In the genomic region with DNA sequence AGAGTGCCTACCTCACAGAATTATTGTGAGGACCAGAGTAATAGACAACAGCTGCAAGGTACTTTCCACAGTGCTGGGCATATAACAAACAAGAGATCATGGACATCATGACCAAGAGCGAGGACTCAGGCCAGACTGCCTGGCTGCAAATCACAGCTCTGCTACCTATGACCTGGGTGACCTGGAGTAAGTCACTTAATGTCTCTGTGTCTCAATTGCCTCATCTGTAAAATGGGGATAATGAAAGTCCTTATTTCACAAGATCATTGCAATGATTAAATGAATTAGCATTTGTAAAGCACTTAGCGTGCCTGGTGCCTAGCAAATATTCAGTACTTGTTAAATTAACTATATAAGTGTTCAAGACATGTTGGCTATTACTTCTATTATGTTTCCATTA, we compare ENCODE assay signal across 36 cellular contexts.
"Had no signal": no experiment of that assay in that cellular context is flagged by ENCODE, and none has a peak within 500 bp of the region (broad histone marks: within the 10 kb centered on the region; RNA-seq: fewer than 3 reads in every experiment).

No MANE protein-coding gene starts in this region.

- H3K4me3 Mint-ChIP-seq: activated B cell treated with CpG ODN at 0.5 μM for 24 hours; activated CD4-positive, alpha-beta memory T cell treated with anti-CD3 and anti-CD28 coated beads for 36 hours; activated CD4-positive, alpha-beta T cell treated with anti-CD3 and anti-CD28 coated beads, Interleukin-2, amount 10 ng/mL, durations not matched to agents 24 days and 14 days; activated CD8-positive, alpha-beta T cell treated with anti-CD3 and anti-CD28 coated beads for 36 hours; activated naive CD4-positive, alpha-beta T cell treated with anti-CD3 and anti-CD28 coated beads for 36 hours; activated naive CD8-positive, alpha-beta T cell treated with anti-CD3 and anti-CD28 coated beads for 36 hours; activated T-cell treated with anti-CD3 and anti-CD28 coated beads, Interleukin-2, amount 50 U/mL, for 4 hours; activated T-cell treated with anti-CD3 and anti-CD28 coated beads, Interleukin-2, amount 50 U/mL, for 72 hours; activated T-helper 1 cell treated with anti-CD3 and anti-CD28 coated beads, Interleukin-12 subunit alpha, Interleukin-12 subunit beta, Interleukin-2, Interleukin-4 antibody, amounts not matched to agents 30 ng/mL and 10 ng/mL and 1 ng/mL, durations not matched to agents 14 hours and 24 hours and 36 hours; activated T-helper 17 cell treated with anti-CD3 and anti-CD28 coated beads, Interleukin-2, amount 50 U/mL, for 72 hours; T-helper 1 cell treated with Interleukin-12 subunit alpha and Interleukin-12 subunit beta and Interleukin-4 antibody, amounts not matched to agents 30 μg/mL and 1 μg/mL, for 36 hours; T-helper 2 cell treated with Interferon-gamma antibody and Interleukin-4, amounts not matched to agents 5 μg/mL and 100 μg/mL, for 36 hours had no signal

- H3K9me3 Mint-ChIP-seq: activated T-cell treated with anti-CD3 and anti-CD28 coated beads, Interleukin-2, amount 50 U/mL, for 4 hours; activated T-helper 1 cell treated with anti-CD3 and anti-CD28 coated beads, Interleukin-12 subunit alpha, Interleukin-12 subunit beta, Interleukin-2, Interleukin-4 antibody, amounts not matched to agents 30 ng/mL and 10 ng/mL and 1 ng/mL, durations not matched to agents 14 hours and 24 hours and 36 hours had no signal

- H3K27me3 Mint-ChIP-seq: activated B cell treated with CpG ODN at 0.5 μM for 24 hours; activated CD4-positive, alpha-beta memory T cell treated with anti-CD3 and anti-CD28 coated beads for 36 hours; activated CD4-positive, alpha-beta T cell treated with anti-CD3 and anti-CD28 coated beads, Interleukin-2, amount 10 ng/mL, durations not matched to agents 24 days and 14 days; activated CD8-positive, alpha-beta T cell treated with anti-CD3 and anti-CD28 coated beads for 36 hours; activated naive CD8-positive, alpha-beta T cell treated with anti-CD3 and anti-CD28 coated beads for 36 hours; activated T-helper 17 cell treated with anti-CD3 and anti-CD28 coated beads, Interleukin-2, amount 50 U/mL, for 72 hours had no signal

- ATAC-seq: activated CD8-positive, alpha-beta T cell treated with anti-CD3 and anti-CD28 coated beads for 36 hours; activated naive CD4-positive, alpha-beta T cell treated with anti-CD3 and anti-CD28 coated beads, Interleukin-2, amount 50 U/mL, for 72 hours; activated T-cell treated with anti-CD3 and anti-CD28 coated beads, Interleukin-2, amount 50 U/mL, for 4 hours; activated T-cell treated with anti-CD3 and anti-CD28 coated beads, Interleukin-2, amount 50 U/mL, for 72 hours; activated T-helper 17 cell treated with anti-CD3 and anti-CD28 coated beads, Interleukin-2, amount 50 U/mL, for 72 hours; body of pancreas had no signal

- H3K36me3 ChIP-seq: adrenal gland, brain microvascular endothelial cell, breast epithelium had no signal

- H3K9me3 ChIP-seq: adrenal gland, body of pancreas, breast epithelium had no signal

- H3K27me3 ChIP-seq: adrenal gland, body of pancreas, brain microvascular endothelial cell, breast epithelium had no signal

- H3K27ac ChIP-seq: adrenal gland, body of pancreas, brain microvascular endothelial cell, breast epithelium, VCaP had no signal

- H3K4me3 ChIP-seq: adrenal gland, body of pancreas, breast epithelium had no signal

- H3K27ac Mint-ChIP-seq: activated B cell treated with CpG ODN at 0.5 μM for 24 hours; activated CD4-positive, alpha-beta memory T cell treated with anti-CD3 and anti-CD28 coated beads for 36 hours; activated CD4-positive, alpha-beta T cell treated with anti-CD3 and anti-CD28 coated beads, Interleukin-2, amount 10 ng/mL, durations not matched to agents 24 days and 14 days; activated CD8-positive, alpha-beta T cell treated with anti-CD3 and anti-CD28 coated beads for 36 hours; activated naive CD4-positive, alpha-beta T cell treated with anti-CD3 and anti-CD28 coated beads for 36 hours; activated naive CD4-positive, alpha-beta T cell treated with anti-CD3 and anti-CD28 coated beads, Interleukin-2, amount 50 U/mL, for 72 hours; activated naive CD8-positive, alpha-beta T cell treated with anti-CD3 and anti-CD28 coated beads for 36 hours; activated T-cell treated with anti-CD3 and anti-CD28 coated beads, Interleukin-2, amount 50 U/mL, for 72 hours; activated T-helper 1 cell treated with anti-CD3 and anti-CD28 coated beads, Interleukin-12 subunit alpha, Interleukin-12 subunit beta, Interleukin-2, Interleukin-4 antibody, amounts not matched to agents 30 ng/mL and 10 ng/mL and 1 ng/mL, durations not matched to agents 14 hours and 24 hours and 36 hours; activated T-helper 17 cell treated with anti-CD3 and anti-CD28 coated beads, Interleukin-2, amount 50 U/mL, for 72 hours; T-helper 1 cell treated with Interleukin-12 subunit alpha and Interleukin-12 subunit beta and Interleukin-4 antibody, amounts not matched to agents 30 μg/mL and 1 μg/mL, for 36 hours; T-helper 2 cell treated with Interferon-gamma antibody and Interleukin-4, amounts not matched to agents 5 μg/mL and 100 μg/mL, for 36 hours had no signal

- H3K4me1 Mint-ChIP-seq: activated CD4-positive, alpha-beta T cell treated with anti-CD3 and anti-CD28 coated beads, Interleukin-2, amount 10 ng/mL, durations not matched to agents 24 days and 14 days; activated naive CD8-positive, alpha-beta T cell treated with anti-CD3 and anti-CD28 coated beads for 36 hours; activated T-helper 17 cell treated with anti-CD3 and anti-CD28 coated beads, Interleukin-2, amount 50 U/mL, for 72 hours had no signal

- DNase-seq: activated B cell treated with CpG ODN at 0.5 μM for 24 hours; activated CD4-positive, alpha-beta memory T cell treated with anti-CD3 and anti-CD28 coated beads for 36 hours; activated CD4-positive, alpha-beta T cell treated with anti-CD3 and anti-CD28 coated beads for 4 hours; activated CD4-positive, alpha-beta T cell treated with anti-CD3 and anti-CD28 coated beads, Interleukin-2, amount 10 ng/mL, durations not matched to agents 24 days and 14 days; activated CD4-positive, alpha-beta T cell treated with anti-CD3 and anti-CD28 coated beads, Interleukin-2, amount 50 U/mL, for 1 hour; activated CD4-positive, alpha-beta T cell treated with anti-CD3 and anti-CD28 coated beads, Interleukin-2, amount 50 U/mL, for 4 hours; activated CD4-positive, CD25-positive, alpha-beta regulatory T cell treated with anti-CD3 and anti-CD28 coated beads, Interleukin-2, amount 50 U/mL, for 72 hours; activated CD8-positive, alpha-beta memory T cell treated with anti-CD3 and anti-CD28 coated beads, Interleukin-2, amount 50 U/mL, for 4 hours; activated CD8-positive, alpha-beta T cell treated with anti-CD3 and anti-CD28 coated beads for 36 hours; activated effector memory CD4-positive, alpha-beta T cell treated with anti-CD3 and anti-CD28 coated beads, Interleukin-2, amount 50 U/mL, for 16 hours; activated gamma-delta T cell treated with Interleukin-2 at 50 U/mL for 16 hours; activated naive CD4-positive, alpha-beta T cell; activated naive CD4-positive, alpha-beta T cell treated with anti-CD3 and anti-CD28 coated beads for 36 hours; activated naive CD4-positive, alpha-beta T cell treated with anti-CD3 and anti-CD28 coated beads, Interleukin-2, amount 50 U/mL, for 16 hours; activated naive CD8-positive, alpha-beta T cell treated with anti-CD3 and anti-CD28 coated beads for 36 hours; activated T-cell treated with anti-CD3 and anti-CD28 coated beads for 4 hours; activated T-cell treated with anti-CD3 and anti-CD28 coated beads, Interleukin-2, amount 50 U/mL, for 1 hour; activated T-cell treated with anti-CD3 and anti-CD28 coated beads, Interleukin-2, amount 50 U/mL, for 4 hours; activated T-cell treated with anti-CD3 and anti-CD28 coated beads, Interleukin-2, amount 50 U/mL, for 72 hours; adrenal gland; amniotic stem cell; aorta; body of pancreas; brain microvascular endothelial cell; central memory CD4-positive, alpha-beta T cell; T-helper 2 cell; T-helper 9 cell had no signal

- FAIRE-seq: astrocyte, TTC549 had no signal
